19 cellular contexts compared by ENCODE assay signal in genomic region chr12:5480953-5481300, GRCh38. TPM values are rescaled to one million over a fixed set of nuclear protein-coding genes. Genes with fewer than 3 reads are reported as not detected.
DNase-seq lines count a peak whose midpoint lies in the region; ATAC-seq lines count a peak whose summit lies in the region.
"Had no signal": no experiment of that assay in that cellular context is flagged by ENCODE, and none has a peak within 500 bp of the region (broad histone marks: within the 10 kb centered on the region; RNA-seq: fewer than 3 reads in every experiment).

No MANE protein-coding gene starts in this region.

- no peak for ATAC-seq in HG02610 (IDR thresholded peaks at IDR 0.05; ENCODE audit: unreplicated experiment)

- no peaks in the 10 kb centered on the region for H3K36me3 ChIP-seq in iPS-15b (ENCODE audit: control insufficient read depth, insufficient read depth, low read length)
- H3K36me3 ChIP-seq: BLaER1, right atrium auricular region had no signal

- H3K9me3 ChIP-seq in iPS-15b (ENCODE audit: control insufficient read depth, insufficient read depth, low read length): no peaks in the 10 kb centered on the region
- H3K9me3 ChIP-seq: BLaER1, right atrium auricular region had no signal

- no peak overlapping the region for H3K9ac ChIP-seq in iPS-15b (ENCODE audit: low read depth, low read length)
- H3K9ac ChIP-seq: BLaER1, KMS-11 had no signal

- peak overlapping the region; percentile 36 for H3K4me3 ChIP-seq in iPS-15b (ENCODE audit: low read depth, low read length)
- H3K4me3 ChIP-seq: BLaER1, PC-9, right atrium auricular region had no signal

- DNase-seq in NCI-H1417 (lab: John Stamatoyannopoulos, UW): peak in 2 of 3 experiments; percentile 75 to 85
- DNase-seq in NCI-H1417 treated with DMSO at 0.1 percent for 48 hours (lab: John Stamatoyannopoulos, UW): no peak
- peak; percentile 15 for DNase-seq in NCI-H748 treated with DMSO at 0.1 percent for 48 hours (lab: John Stamatoyannopoulos, UW)
- DNase-seq in retina: peak; percentile 70
- no peak for DNase-seq in ureter (ENCODE audit: low spot score)
- no peak for DNase-seq in RPMI8226
- DNase-seq: activated CD4-positive, alpha-beta T cell treated with anti-CD3 and anti-CD28 coated beads for 4 hours; MV-4-11; NCI-H2081 treated with DMSO at 0.1 percent for 48 hours; PC-9; SIG-M5; T-helper 1 cell had no signal

- H3K27me3 ChIP-seq in iPS-15b (ENCODE audit: control insufficient read depth, insufficient read depth, low read length): peaks cover 10% of the 10 kb centered on the region
- H3K27me3 ChIP-seq: BLaER1, right atrium auricular region had no signal

- H3K4me1 ChIP-seq in iPS-15b (ENCODE audit: control insufficient read depth, insufficient read depth, low read length): peaks cover 10% of the 10 kb centered on the region
- H3K4me1 ChIP-seq: right atrium auricular region had no signal

RNA-seq across cellular contexts. Expression of gene NTF3, which starts 49.0 kb away (rescaled TPM):
- 6.1 TPM for total RNA-seq in ureter
- total RNA-seq: activated T-helper 1 cell treated with anti-CD3 and anti-CD28 coated beads, Interleukin-12 subunit alpha, Interleukin-12 subunit beta, Interleukin-2, Interleukin-4 antibody, amounts not matched to agents 30 ng/mL and 10 ng/mL and 1 ng/mL, durations not matched to agents 14 hours and 24 hours and 36 hours; PC-9; subcutaneous adipose tissue had no signal

Comparison
In these comparisons a context has a peak if more than half of its experiments do, and no peak if none do; other contexts are left out.
1. DNase-seq: peak in NCI-H1417 (2 of 3), NCI-H748 treated with DMSO at 0.1 percent for 48 hours (single experiment) and retina (single experiment); none in NCI-H1417 treated with DMSO at 0.1 percent for 48 hours (single experiment), ureter (single experiment) and RPMI8226 (single experiment).